ENCODE assay signal across 14 cellular contexts in genomic region chr11:72244317-72245231, GRCh38. TPM values are rescaled to one million over a fixed set of nuclear protein-coding genes. Genes with fewer than 3 reads are reported as not detected.
DNase-seq lines count a peak whose midpoint lies in the region; ATAC-seq and TF ChIP-seq lines count a peak whose summit lies in the region.
"Had no signal": no experiment of that assay in that cellular context is flagged by ENCODE, and none has a peak within 500 bp of the region (broad histone marks: within the 10 kb centered on the region; RNA-seq: fewer than 3 reads in every experiment).

No MANE protein-coding gene starts in this region.

- peaks cover 10% of the 10 kb centered on the region for H3K36me3 Mint-ChIP-seq in type B pancreatic cell

- H3K27me3 ChIP-seq in cardiac muscle cell (peaks cover 89% of the 10 kb centered on the region), ascending aorta (peaks cover 25% of the 10 kb centered on the region), mesendoderm (ENCODE audit: insufficient read depth, low read length, poor library complexity) (peaks cover 50% of the 10 kb centered on the region), esophagus squamous epithelium (peaks cover 8 to 92% (median 35%) of the 10 kb centered on the region in 4 donors)

- H3K9ac ChIP-seq in mesendoderm (ENCODE audit: low read length), result peak overlapping the region; percentile 11

- no peak overlapping the region for H3K23ac ChIP-seq in mesendoderm (ENCODE audit: low read length)

- H3K4me3 ChIP-seq in cardiac muscle cell (peak overlapping the region; percentile 18), ascending aorta (peak overlapping the region; percentile 27 to 33), mesendoderm (ENCODE audit: low read length) (peak overlapping the region; percentile 53), esophagus squamous epithelium (peak overlapping the region in 2 of 4 donors; percentile 10 to 47)

- H3K4me3 Mint-ChIP-seq in type B pancreatic cell, result peak overlapping the region; percentile 78

- intact Hi-C loops in cardiac septum (cut with DNase I), result no loop called here
- intact Hi-C loops in ascending aorta (cut with DNase I), result no loop called here
- intact Hi-C loops in esophagus squamous epithelium (cut with DNase I), result no loop called here

- no peak for DNase-seq in cardiac muscle cell (ENCODE audit: low read depth in 1 of 2, low spot score in 1 of 2)
- DNase-seq in cardiac septum (ENCODE audit: low spot score), result no peak
- DNase-seq in ascending aorta (ENCODE audit: low spot score in 2 of 2), result peak in 1 of 2 donors; percentile 52
- peak; percentile 75 for DNase-seq in mesendoderm
- peak; percentile 69 for DNase-seq in type B pancreatic cell (ENCODE audit: extremely low spot score, unreplicated experiment)
- no peak for DNase-seq in esophagus squamous epithelium (lab: John Stamatoyannopoulos, UW)
- no peak for DNase-seq in NCI-H1092 treated with DMSO at 0.1 percent for 48 hours (lab: John Stamatoyannopoulos, UW)
- DNase-seq: amniotic stem cell; sigmoid colon; stimulated activated CD8-positive, alpha-beta memory T cell treated with anti-CD3 and anti-CD28 coated beads, Interleukin-4, amount 100 ng/mL, for 48 hours had no signal

- no peak overlapping the region for H3K27ac Mint-ChIP-seq in type B pancreatic cell

- H3K79me2 ChIP-seq in mesendoderm (ENCODE audit: control insufficient read depth, insufficient read depth, low read length), result no peaks in the 10 kb centered on the region

- H4K5ac ChIP-seq in mesendoderm (ENCODE audit: low read length), result no peak overlapping the region

- ATAC-seq in HG02885 (IDR thresholded peaks at IDR 0.05; ENCODE audit: poor library complexity, unreplicated experiment), result no peak

- H3K9me3 Mint-ChIP-seq in type B pancreatic cell, result peaks cover 6% of the 10 kb centered on the region

- H3K79me1 ChIP-seq in mesendoderm (ENCODE audit: low read length), result no peaks in the 10 kb centered on the region

- H3K36me3 ChIP-seq in cardiac muscle cell (no peaks in the 10 kb centered on the region), ascending aorta (no peaks in the 10 kb centered on the region), mesendoderm (ENCODE audit: control insufficient read depth, insufficient read depth, low read length) (no peaks in the 10 kb centered on the region), esophagus squamous epithelium (no peaks in the 10 kb centered on the region)
- H3K36me3 ChIP-seq: sigmoid colon had no signal

- peaks cover 42% of the 10 kb centered on the region for H3K27me3 Mint-ChIP-seq in type B pancreatic cell

- no peak overlapping the region for H2BK120ac ChIP-seq in mesendoderm (ENCODE audit: low read depth, low read length)

- TF ChIP-seq POLR2A in esophagus squamous epithelium (IDR thresholded peaks at IDR 0.05), result no peak

- no peak overlapping the region for H2AK5ac ChIP-seq in mesendoderm (ENCODE audit: low read length)

- no peak overlapping the region for H2BK15ac ChIP-seq in mesendoderm (replicated peaks; ENCODE audit: low read depth)

- no peaks in the 10 kb centered on the region for H3K9me3 ChIP-seq in cardiac muscle cell (ENCODE audit: low read depth)
- no peaks in the 10 kb centered on the region for H3K9me3 ChIP-seq in ascending aorta
- no peaks in the 10 kb centered on the region for H3K9me3 ChIP-seq in esophagus squamous epithelium
- H3K9me3 ChIP-seq: sigmoid colon had no signal

- H3K4me1 Mint-ChIP-seq in type B pancreatic cell (ENCODE audit: unreplicated experiment), result peaks cover 15% of the 10 kb centered on the region

- H3K4me1 ChIP-seq in cardiac muscle cell (ENCODE audit: low read depth) (peaks cover 4% of the 10 kb centered on the region), ascending aorta (peaks cover 7 to 15% of the 10 kb centered on the region in 2 donors), mesendoderm (ENCODE audit: control insufficient read depth, low read depth, low read length) (peaks cover 7% of the 10 kb centered on the region), esophagus squamous epithelium (peaks cover 16 to 37% (median 22%) of the 10 kb centered on the region in 3 donors)

- H3K27ac ChIP-seq in cardiac muscle cell, result no peak overlapping the region
- H3K27ac ChIP-seq in ascending aorta, result no peak overlapping the region
- no peak overlapping the region for H3K27ac ChIP-seq in mesendoderm (ENCODE audit: low read depth, low read length)
- H3K27ac ChIP-seq in esophagus squamous epithelium, result no peak overlapping the region
- H3K27ac ChIP-seq: C4-2B, sigmoid colon had no signal

- peak overlapping the region; percentile 91 for H3K4me2 ChIP-seq in mesendoderm (ENCODE audit: low read length)

- H4K8ac ChIP-seq in mesendoderm (ENCODE audit: low read depth, low read length), result no peak overlapping the region

- H3K4ac ChIP-seq in mesendoderm (ENCODE audit: low read depth, low read length), result no peak overlapping the region

- H3K18ac ChIP-seq in mesendoderm (ENCODE audit: low read length), result no peak overlapping the region

- no peak for TF ChIP-seq CTCF in cardiac muscle cell (IDR thresholded peaks at IDR 0.05; ENCODE audit: low read depth, low read length)
- TF ChIP-seq CTCF in ascending aorta (IDR thresholded peaks at IDR 0.05), result no peak
- no peak for TF ChIP-seq CTCF in type B pancreatic cell (conservative IDR thresholded peaks at IDR 0.05)
- no peak for TF ChIP-seq CTCF in esophagus squamous epithelium (IDR thresholded peaks at IDR 0.05)

- peak overlapping the region; percentile 65 for H3K56ac ChIP-seq in mesendoderm (ENCODE audit: low read length)

- H2BK5ac ChIP-seq in mesendoderm (ENCODE audit: low read length), result no peak overlapping the region

- WGBS in mesendoderm (ENCODE audit: extremely low coverage, insufficient coverage, low lambda C conversion rate), result no CpG with 5 or more reads among the region's 49 CpGs
- 19 to 25% methylated on average over 28 to 30 of the region's 49 CpGs for WGBS in esophagus squamous epithelium, 2 donors

RNA-seq across cellular contexts. Expression of gene PHOX2A, which starts 0.6 kb away (rescaled TPM):
- total RNA-seq in cardiac muscle cell (0.30 and 0.92 TPM in 2 replicates), cardiac septum (not detected), ascending aorta (not detected), type B pancreatic cell (ENCODE audit: low replicate concordance) (2.8 and 3.0 TPM in 2 replicates), esophagus squamous epithelium (not detected)
- polyA plus RNA-seq in cardiac muscle cell, result 0.50 TPM in 1 of 2 replicates, not detected in the other
- 0.17 TPM for polyA plus RNA-seq in mesendoderm (2013, experiment 1 of 2)
- 0.15 TPM for polyA plus RNA-seq in mesendoderm (2013, experiment 2 of 2)
- total RNA-seq: epithelial cell of proximal tubule, SK-MEL-5 had no signal

RNA-seq across cellular contexts. Expression of gene INPPL1, which starts 20.0 kb away (rescaled TPM):
- 178 and 182 TPM in 2 replicates for total RNA-seq in cardiac muscle cell
- 130 and 156 TPM in 2 replicates for polyA plus RNA-seq in cardiac muscle cell
- 132 TPM for total RNA-seq in cardiac septum
- 76.0 TPM for total RNA-seq in ascending aorta
- 59.0 TPM for polyA plus RNA-seq in mesendoderm (2013, experiment 1 of 2)
- 57.6 TPM for polyA plus RNA-seq in mesendoderm (2013, experiment 2 of 2)
- 179 and 231 TPM in 2 replicates for total RNA-seq in type B pancreatic cell (ENCODE audit: low replicate concordance)
- 10 to 100 TPM; 22.4 to 61.2 (median 26.3) TPM for total RNA-seq in esophagus squamous epithelium

RNA-seq across cellular contexts. Expression of gene FOLR2, which starts 28.0 kb away (rescaled TPM):
- total RNA-seq in cardiac muscle cell, result not detected in 2 replicates
- polyA plus RNA-seq in cardiac muscle cell, result not detected in 2 replicates
- total RNA-seq in cardiac septum, result 11.7 TPM
- total RNA-seq in ascending aorta, result 34.5 TPM
- polyA plus RNA-seq in mesendoderm (2013, experiment 1 of 2), result not detected
- not detected for polyA plus RNA-seq in mesendoderm (2013, experiment 2 of 2)
- total RNA-seq in type B pancreatic cell (ENCODE audit: low replicate concordance), result not detected in 2 replicates
- total RNA-seq in esophagus squamous epithelium, result 10 to 100 TPM in 1 of 4 donors, 1 to 10 TPM in 2, not detected in 1; 1.7 to 41.6 (median 9.1) TPM
- total RNA-seq: epithelial cell of proximal tubule, SK-MEL-5 had no signal

RNA-seq across cellular contexts. Expression of gene FOLR1, which starts 52.6 kb away (rescaled TPM):
- total RNA-seq in cardiac muscle cell, result 0.88 and 1.8 TPM in 2 replicates
- polyA plus RNA-seq in cardiac muscle cell, result 3.1 and 3.9 TPM in 2 replicates
- 0.22 TPM for total RNA-seq in cardiac septum
- not detected for total RNA-seq in ascending aorta
- polyA plus RNA-seq in mesendoderm (2013, experiment 1 of 2), result 1.2 TPM
- 1.3 TPM for polyA plus RNA-seq in mesendoderm (2013, experiment 2 of 2)
- 2.7 and 6.7 TPM in 2 replicates for total RNA-seq in type B pancreatic cell (ENCODE audit: low replicate concordance)
- 1 to 10 TPM in 2 of 4 donors, under 1 TPM in 1, not detected in 1; 0.38 to 7.6 (median 1.5) TPM for total RNA-seq in esophagus squamous epithelium
- total RNA-seq: SK-MEL-5 had no signal

Comparison
In these comparisons a context has a peak if more than half of its experiments do, and no peak if none do; other contexts are left out.
1. DNase-seq: peak in mesendoderm (single experiment) and type B pancreatic cell (single experiment); none in cardiac muscle cell (0 of 2), cardiac septum (single experiment), esophagus squamous epithelium (single experiment) and NCI-H1092 treated with DMSO at 0.1 percent for 48 hours (single experiment).